In genomic region chr7:90403174-90404113, GRCh38 we compare ENCODE assay signal across 8 cellular contexts. TPM values are rescaled to one million over a fixed set of nuclear protein-coding genes. Genes with fewer than 3 reads are reported as not detected.
DNase-seq lines count a peak whose midpoint lies in the region; ATAC-seq and TF ChIP-seq lines count a peak whose summit lies in the region.

CLDN12 (plus strand) TSS chr7:90403461; CDS start chr7:90412677, 9,216 bp downstream.

- ATAC-seq in GM21576 (IDR thresholded peaks at IDR 0.05; ENCODE audit: unreplicated experiment) (peak; percentile 97), PC-3 (peak; percentile 98), esophagus mucosa (peak; percentile 98)

- no peaks in the 10 kb centered on the region for H3K27me3 Mint-ChIP-seq in IgD-negative memory B cell
- H3K27me3 Mint-ChIP-seq in activated T-cell treated with anti-CD3 and anti-CD28 coated beads, Interleukin-2, amount 50 U/mL, for 24 hours = no peaks in the 10 kb centered on the region

- H3K27ac ChIP-seq in PC-3 (ENCODE audit: low read length) = peak within 1 kb of the TSS; percentile 90

- H3K27ac Mint-ChIP-seq in IgD-negative memory B cell = peak within 1 kb of the TSS; percentile 80 to 94 (median 93)
- peak within 1 kb of the TSS; percentile 90 for H3K27ac Mint-ChIP-seq in activated T-cell treated with anti-CD3 and anti-CD28 coated beads, Interleukin-2, amount 50 U/mL, for 24 hours

- no peaks in the 10 kb centered on the region for H3F3A ChIP-seq in PC-3 (ENCODE audit: low read length, unreplicated experiment)

- POLR2A ChIA-PET in PC-3 (lab: Charles Lee; ENCODE audit: unreplicated experiment) = interaction anchor here (0.6 to 0.7 kb wide), 2 partner anchors 187 to 1146 kb away, joined by 6 to 20 read pairs; no protein-coding TSS in a partner anchor

- no peaks in the 10 kb centered on the region for H3K36me3 Mint-ChIP-seq in IgD-negative memory B cell
- H3K36me3 Mint-ChIP-seq in activated T-cell treated with anti-CD3 and anti-CD28 coated beads, Interleukin-2, amount 50 U/mL, for 24 hours (ENCODE audit: low read depth) = peaks cover 9% of the 10 kb centered on the region

- H3K36me3 ChIP-seq in PC-3 (ENCODE audit: low read depth, low read length) (peaks cover 10% of the 10 kb centered on the region), mucosa of stomach (ENCODE audit: control insufficient read depth, insufficient read depth, low read length) (no peaks in the 10 kb centered on the region)

- H3K79me2 ChIP-seq in PC-3 (ENCODE audit: low read length) = peaks cover 29% of the 10 kb centered on the region

- H3K27me3 ChIP-seq in PC-3 (ENCODE audit: low read length) (no peaks in the 10 kb centered on the region), mucosa of stomach (ENCODE audit: control insufficient read depth, insufficient read depth, low read length) (no peaks in the 10 kb centered on the region)

- H3K4me2 ChIP-seq in PC-3 (ENCODE audit: low read length) = peak within 1 kb of the TSS; percentile 88

- peaks cover 0 to 9% (median 0%) of the 10 kb centered on the region in 3 donors for H3K4me1 Mint-ChIP-seq in IgD-negative memory B cell
- H3K4me1 Mint-ChIP-seq in activated T-cell treated with anti-CD3 and anti-CD28 coated beads, Interleukin-2, amount 50 U/mL, for 24 hours (ENCODE audit: low read depth) = peaks cover 23% of the 10 kb centered on the region

- BruUV-seq in PC-3 (replicated peaks; lab: Mats Ljungman, UMichigan) = TSS peak; percentile 93

- H3K9ac ChIP-seq in PC-3 (ENCODE audit: low read length) (peak within 1 kb of the TSS; percentile 85), mucosa of stomach (ENCODE audit: low read length) (peak within 1 kb of the TSS; percentile 88)

- H3K4me3 Mint-ChIP-seq in IgD-negative memory B cell = peak within 1 kb of the TSS; percentile 96
- peak within 1 kb of the TSS; percentile 86 for H3K4me3 Mint-ChIP-seq in activated T-cell treated with anti-CD3 and anti-CD28 coated beads, Interleukin-2, amount 50 U/mL, for 24 hours

- no peaks in the 10 kb centered on the region for H3K9me3 ChIP-seq in PC-3 (ENCODE audit: low read length)
- no peaks in the 10 kb centered on the region for H3K9me3 ChIP-seq in mucosa of stomach (ENCODE audit: control insufficient read depth, low read length)

- intact Hi-C loops in PC-3 (cut with micrococcal nuclease) = loop anchor here (1.0 kb wide), 1 partner anchor 57 kb away; the partner anchor contains the start of gene GTPBP10

- H4K20me1 ChIP-seq in PC-3 (ENCODE audit: low read length) = no peaks in the 10 kb centered on the region; the same call in 1 of the 2 replicates

- peaks cover 0 to 12% (median 6%) of the 10 kb centered on the region in 3 donors for H3K9me3 Mint-ChIP-seq in IgD-negative memory B cell
- H3K9me3 Mint-ChIP-seq in activated T-cell treated with anti-CD3 and anti-CD28 coated beads, Interleukin-2, amount 50 U/mL, for 24 hours = peaks cover 10% of the 10 kb centered on the region

- H3K4me1 ChIP-seq in PC-3 (ENCODE audit: insufficient read depth, low read length) (peaks cover 15% of the 10 kb centered on the region), mucosa of stomach (ENCODE audit: control insufficient read depth, insufficient read depth, low read length) (peaks cover 25% of the 10 kb centered on the region)

- peak within 1 kb of the TSS; percentile 85 for H2AFZ ChIP-seq in PC-3 (ENCODE audit: low read length)

- DNase-seq in DMS153 treated with DMSO at 0.1 percent for 48 hours (lab: John Stamatoyannopoulos, UW; ENCODE audit: unreplicated experiment) (peak; percentile 86), PC-3 (peak; percentile 88)
- peak; percentile 71 for DNase-seq in activated T-cell treated with anti-CD3 and anti-CD28 coated beads, Interleukin-2, amount 50 U/mL, for 24 hours
- DNase-seq in stimulated activated CD8-positive, alpha-beta memory T cell treated with anti-CD3 and anti-CD28 coated beads, Interleukin-7, amount 100 ng/mL, for 1 hour (ENCODE audit: low read depth in 2 of 2) = peak; percentile 32 to 35

- TF ChIP-seq CTCF in PC-3 (conservative IDR thresholded peaks at IDR 0.05; ENCODE audit: low read depth, low read length) = no peak

- H3K4me3 ChIP-seq in PC-3 (ENCODE audit: low read length) (peak within 1 kb of the TSS; percentile 76), mucosa of stomach (ENCODE audit: low read length) (peak within 1 kb of the TSS; percentile 33)

- no peaks in the 10 kb centered on the region for H3K9me2 ChIP-seq in PC-3 (replicated peaks; ENCODE audit: low read length)

- CTCF ChIA-PET in PC-3 (lab: Charles Lee) = interaction anchor here (1.0 kb wide), 1 partner anchor 58 kb away, joined by 3 read pairs; no protein-coding TSS in a partner anchor

RNA-seq across cellular contexts. Expression of gene CLDN12, which starts in this region (rescaled TPM):
- 0.58 TPM for polyA plus RNA-seq in IgD-negative memory B cell
- total RNA-seq in PC-3 (2014; rRNA removed) = 12.7 and 14.7 TPM in 2 replicates
- 20.7 TPM for total RNA-seq in esophagus mucosa

Comparison
In these comparisons a context has a peak if more than half of its experiments do, and no peak if none do; other contexts are left out.
1. Peak in every context shown above with its lines: DNase-seq, ATAC-seq, H3K4me3 ChIP-seq and H3K27ac ChIP-seq.
2. DNase-seq: peak in every context shown above with its lines; median percentile 88 in PC-3; 86 in DMS153 treated with DMSO at 0.1 percent for 48 hours; 71 in activated T-cell treated with anti-CD3 and anti-CD28 coated beads, Interleukin-2, amount 50 U/mL, for 24 hours; 34 in stimulated activated CD8-positive, alpha-beta memory T cell treated with anti-CD3 and anti-CD28 coated beads, Interleukin-7, amount 100 ng/mL, for 1 hour.